18 cellular contexts compared by ENCODE assay signal in the genomic region with DNA sequence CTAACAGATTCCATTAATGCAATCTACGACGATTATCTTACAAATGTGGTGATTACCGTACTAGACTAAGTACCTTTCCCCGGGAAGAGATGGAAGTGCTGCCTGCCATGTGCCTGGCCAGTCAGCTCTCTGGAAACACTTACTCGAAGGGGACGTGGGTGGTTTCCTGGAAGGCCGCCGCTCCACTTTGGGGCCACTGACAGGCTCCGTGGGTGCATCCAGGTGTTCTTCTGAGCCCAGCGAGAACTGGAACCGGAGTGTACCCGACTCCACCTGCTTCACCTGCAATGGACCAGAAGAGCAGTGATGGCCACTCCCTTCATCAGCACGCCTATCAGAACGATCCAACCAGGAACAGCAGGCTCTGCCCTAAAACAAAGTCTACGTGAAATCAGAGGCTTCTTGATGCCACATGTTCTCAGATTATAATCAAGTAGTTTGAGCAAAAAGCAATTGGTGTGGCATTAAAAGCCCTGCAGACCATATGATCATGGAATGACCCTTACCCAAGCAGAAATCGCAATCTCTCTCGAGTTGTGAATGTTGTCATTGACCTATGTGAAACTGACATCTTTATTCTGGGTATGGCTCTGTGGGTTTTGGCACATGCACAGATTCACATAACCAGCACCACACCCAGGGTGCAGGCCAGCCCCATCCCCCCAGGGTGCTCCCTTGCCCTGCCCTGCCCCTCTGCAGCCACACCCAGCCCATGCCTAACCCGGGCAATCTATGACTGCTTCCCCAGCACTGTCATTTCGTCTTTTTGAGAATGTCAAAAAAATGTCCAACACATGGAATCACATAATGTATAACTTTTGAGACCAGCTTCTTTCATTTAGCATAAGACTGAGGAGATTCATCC.
"Had no signal": no experiment of that assay in that cellular context is flagged by ENCODE, and none has a peak within 500 bp of the region (broad histone marks: within the 10 kb centered on the region; RNA-seq: fewer than 3 reads in every experiment).

No MANE protein-coding gene starts in this region.

- ATAC-seq: activated CD4-positive, alpha-beta T cell treated with anti-CD3 and anti-CD28 coated beads for 36 hours; activated T-cell treated with anti-CD3 and anti-CD28 coated beads, Interleukin-2, amount 50 U/mL, for 4 hours; heart right ventricle; left ventricle myocardium superior; pancreas had no signal

- H3K36me3 ChIP-seq: breast epithelium, pancreas had no signal

- FAIRE-seq: keratinocyte, pancreas had no signal

- H3K27me3 ChIP-seq: breast epithelium, heart right ventricle, pancreas, SJCRH30, stomach, thyroid gland had no signal

- H3K27ac ChIP-seq: breast epithelium, heart right ventricle, pancreas, SJCRH30, stomach, thyroid gland, VCaP had no signal

- H3K9me3 ChIP-seq: breast epithelium, pancreas, SJCRH30, stomach, thyroid gland had no signal

- DNase-seq: activated CD4-positive, alpha-beta T cell treated with anti-CD3 and anti-CD28 coated beads for 36 hours; activated gamma-delta T cell; activated naive CD8-positive, alpha-beta T cell treated with anti-CD3 and anti-CD28 coated beads, Interleukin-2, amount 10 ng/mL, durations not matched to agents 7 days and 5 days; activated T-cell treated with anti-CD3 and anti-CD28 coated beads, Interleukin-2, amount 50 U/mL, for 4 hours; anterior cingulate cortex; foreskin melanocyte; heart right ventricle; left ventricle myocardium superior; pancreas; retina; SJCRH30; stomach; T1000; thyroid gland had no signal

- H3K4me3 ChIP-seq: breast epithelium, heart right ventricle, pancreas, SJCRH30, skin epidermis, stomach, thyroid gland had no signal

- H3K4me1 ChIP-seq: breast epithelium, heart right ventricle, pancreas, SJCRH30, stomach, thyroid gland had no signal
